ENCODE assay signal across 8 cellular contexts in the genomic region with DNA sequence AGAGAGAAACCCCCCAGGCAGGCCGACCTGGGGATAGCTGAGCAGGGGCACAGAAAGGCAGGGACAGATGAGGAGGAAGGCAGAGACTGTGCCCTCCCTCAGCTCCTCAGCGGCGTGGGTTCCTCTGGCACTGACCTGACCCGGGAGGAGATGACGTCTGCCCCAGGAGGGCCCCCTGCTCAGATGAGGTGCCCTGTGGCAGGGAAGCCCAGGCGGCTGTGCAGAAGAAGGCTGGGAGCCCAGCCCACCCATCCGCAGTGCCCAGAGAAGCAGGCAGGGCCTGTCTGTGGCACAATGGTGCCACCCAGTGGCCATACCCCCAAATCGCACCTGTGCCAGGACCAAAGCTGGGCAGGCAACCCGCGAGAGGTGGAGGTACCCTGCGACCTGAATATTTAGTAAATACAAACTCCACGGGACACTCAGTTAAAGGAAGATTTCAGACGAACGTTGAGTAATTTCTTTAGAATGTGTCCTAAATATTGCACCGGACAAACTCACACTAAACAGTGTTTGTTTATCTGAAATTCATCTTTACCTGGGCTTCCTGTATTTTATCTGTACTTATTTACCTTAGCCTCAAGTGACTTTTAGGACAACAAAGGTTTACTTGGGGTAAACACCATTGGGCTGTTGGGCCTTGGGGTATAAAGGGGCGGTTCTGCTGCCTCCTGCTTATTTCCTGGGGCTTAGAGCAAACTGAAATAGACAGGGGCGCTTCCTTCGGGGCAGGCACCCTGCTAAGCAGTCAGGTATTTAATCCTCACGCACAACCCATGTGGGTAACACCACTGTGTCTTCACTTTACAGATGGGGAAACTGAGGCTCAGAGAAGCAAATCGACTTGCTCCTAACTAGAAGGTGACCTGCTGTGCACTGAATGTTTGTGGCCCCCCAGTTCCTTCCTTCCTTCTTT. TPM values are rescaled to one million over a fixed set of nuclear protein-coding genes. Genes with fewer than 3 reads are reported as not detected.
DNase-seq lines count a peak whose midpoint lies in the region; ATAC-seq and TF ChIP-seq lines count a peak whose summit lies in the region.

No MANE protein-coding gene starts in this region.

- TF ChIP-seq CTCF in BJ (IDR thresholded peaks at IDR 0.05; ENCODE audit: insufficient read depth, low read depth, low read length) = peak; percentile 90
- TF ChIP-seq CTCF in glutamatergic neuron (IDR thresholded peaks at IDR 0.05; ENCODE audit: partially characterized antibody, unreplicated experiment) = peak; percentile 94

- H3K9me3 Mint-ChIP-seq in glutamatergic neuron (ENCODE audit: unreplicated experiment) = no peaks in the 10 kb centered on the region

- peak; percentile 85 for ATAC-seq in GM18867 (IDR thresholded peaks at IDR 0.05; ENCODE audit: unreplicated experiment)
- ATAC-seq in HG03196 (IDR thresholded peaks at IDR 0.05; ENCODE audit: unreplicated experiment) = peak; percentile 60

- H3K27ac Mint-ChIP-seq in glutamatergic neuron (ENCODE audit: unreplicated experiment) = no peak overlapping the region

- CTCF ChIA-PET in BJ (lab: Yijun Ruan, JAX) = interaction anchor here (0.7 to 1.8 kb wide), 12 partner anchors 9 to 450 kb away, joined by 3 to 18 read pairs (median 4); no protein-coding TSS in a partner anchor

- no peak overlapping the region for H3K4me3 Mint-ChIP-seq in glutamatergic neuron (ENCODE audit: unreplicated experiment)

- no peaks in the 10 kb centered on the region for H3K27me3 ChIP-seq in BJ (ENCODE audit: control insufficient read depth, insufficient read depth, low read length)

- H3K4me3 ChIP-seq in BJ (ENCODE audit: low read depth, low read length) = no peak overlapping the region

- DNase-seq in BJ (ENCODE audit: low read depth) (no peak), RPMI7951 (ENCODE audit: low read depth) (peak; percentile 22), glutamatergic neuron (peak; percentile 93), posterior vena cava (ENCODE audit: low spot score) (peak; percentile 88), DMS153 treated with DMSO at 0.1 percent for 48 hours (lab: John Stamatoyannopoulos, UW; ENCODE audit: unreplicated experiment) (no peak)
- peak; percentile 88 for DNase-seq in activated effector memory CD4-positive, alpha-beta T cell treated with anti-CD3 and anti-CD28 coated beads, Interleukin-2, amount 50 U/mL, for 16 hours

- POLR2A ChIA-PET in BJ (lab: Charles Lee) = no interaction called here

- no peaks in the 10 kb centered on the region for H3K4me1 Mint-ChIP-seq in glutamatergic neuron (ENCODE audit: low read depth, unreplicated experiment)

- H3K36me3 Mint-ChIP-seq in glutamatergic neuron (ENCODE audit: unreplicated experiment) = peaks cover 3% of the 10 kb centered on the region

- intact Hi-C loops in posterior vena cava (cut with DNase I) = loop anchor here in 1 of 2 donors (5.0 to 10.0 kb wide), 2 partner anchors 313 to 479 kb away; no protein-coding TSS in a partner anchor

- H3K36me3 ChIP-seq in BJ (ENCODE audit: control insufficient read depth, insufficient read depth, low read length) = no peaks in the 10 kb centered on the region

- peaks cover 10% of the 10 kb centered on the region for H3K27me3 Mint-ChIP-seq in glutamatergic neuron (ENCODE audit: unreplicated experiment)

RNA-seq across cellular contexts. Expression of a gene that starts 46.5 kb away (rescaled TPM):
- polyA plus RNA-seq in BJ (2011; rRNA removed) = not detected in 2 replicates
- not detected in 2 replicates for polyA minus RNA-seq in BJ (2011; rRNA and poly(A)+ RNA removed)
- not detected in 2 replicates for total RNA-seq in RPMI7951 (2014; rRNA removed; shearing (Covaris generic))
- total RNA-seq in glutamatergic neuron (ENCODE audit: unreplicated experiment) (1.7 TPM), posterior vena cava (under 1 TPM in 1 of 2 donors, not detected in 1; 0.19 TPM)

Comparison
In these comparisons a context has a peak if more than half of its experiments do, and no peak if none do; other contexts are left out.
1. DNase-seq: peak in RPMI7951 (single experiment), activated effector memory CD4-positive, alpha-beta T cell treated with anti-CD3 and anti-CD28 coated beads, Interleukin-2, amount 50 U/mL, for 16 hours (single experiment), glutamatergic neuron (single experiment) and posterior vena cava (single experiment); none in BJ (single experiment) and DMS153 treated with DMSO at 0.1 percent for 48 hours (single experiment).